In the genomic region with DNA sequence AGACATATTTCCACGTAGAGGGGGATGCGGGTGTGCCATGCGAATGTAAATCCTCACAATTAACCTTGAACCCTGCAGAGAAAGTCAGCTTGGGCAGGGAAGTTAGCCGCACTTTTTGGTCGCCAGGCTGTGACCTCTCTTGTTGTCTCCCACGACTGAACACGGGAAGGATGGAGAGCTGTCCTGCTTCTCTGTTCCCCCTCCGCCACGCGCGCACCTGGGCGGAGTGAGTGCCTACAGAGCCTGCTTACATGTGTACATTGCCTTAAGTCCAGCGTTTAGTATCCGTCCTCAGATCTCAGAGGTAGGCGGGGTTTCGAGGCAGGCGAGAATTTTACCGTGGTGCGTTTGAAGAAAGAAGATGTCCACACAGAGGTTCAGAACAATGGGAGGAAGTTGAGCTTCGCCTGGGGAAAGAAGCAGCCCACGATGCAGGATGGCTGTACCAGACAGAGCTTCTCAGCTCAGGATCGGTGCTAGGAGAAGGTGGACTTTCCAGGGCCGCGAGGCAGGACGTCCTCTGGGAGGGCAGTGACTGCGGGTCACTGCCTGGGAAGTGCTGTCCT, we compare ENCODE assay signal across 1 cellular context.
TF ChIP-seq lines count a peak whose summit lies in the region.

No MANE protein-coding gene starts in this region.

TF ChIP-seq in K562, 482 proteins besides CTCF, POLR2A, EP300 and RAD21 (continued from another document and continues in another):
- TF ChIP-seq, protein P1, sequence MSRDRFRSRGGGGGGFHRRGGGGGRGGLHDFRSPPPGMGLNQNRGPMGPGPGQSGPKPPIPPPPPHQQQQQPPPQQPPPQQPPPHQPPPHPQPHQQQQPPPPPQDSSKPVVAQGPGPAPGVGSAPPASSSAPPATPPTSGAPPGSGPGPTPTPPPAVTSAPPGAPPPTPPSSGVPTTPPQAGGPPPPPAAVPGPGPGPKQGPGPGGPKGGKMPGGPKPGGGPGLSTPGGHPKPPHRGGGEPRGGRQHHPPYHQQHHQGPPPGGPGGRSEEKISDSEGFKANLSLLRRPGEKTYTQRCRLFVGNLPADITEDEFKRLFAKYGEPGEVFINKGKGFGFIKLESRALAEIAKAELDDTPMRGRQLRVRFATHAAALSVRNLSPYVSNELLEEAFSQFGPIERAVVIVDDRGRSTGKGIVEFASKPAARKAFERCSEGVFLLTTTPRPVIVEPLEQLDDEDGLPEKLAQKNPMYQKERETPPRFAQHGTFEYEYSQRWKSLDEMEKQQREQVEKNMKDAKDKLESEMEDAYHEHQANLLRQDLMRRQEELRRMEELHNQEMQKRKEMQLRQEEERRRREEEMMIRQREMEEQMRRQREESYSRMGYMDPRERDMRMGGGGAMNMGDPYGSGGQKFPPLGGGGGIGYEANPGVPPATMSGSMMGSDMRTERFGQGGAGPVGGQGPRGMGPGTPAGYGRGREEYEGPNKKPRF (IDR thresholded peaks at IDR 0.05; ENCODE audit: low read depth, low read length), result no peak
- TF ChIP-seq ZNF668 (CRISPR knock-in tag; IDR thresholded peaks at IDR 0.05) (no peak), ZNF224 (CRISPR knock-in tag; IDR thresholded peaks at IDR 0.05) (no peak), RBM17 (IDR thresholded peaks at IDR 0.05; ENCODE audit: borderline replicate concordance, low read depth, low read length) (no peak), TRIM24 (IDR thresholded peaks at IDR 0.05) (no peak), YY1 (IDR thresholded peaks at IDR 0.05; ENCODE audit: borderline replicate concordance in 1 of 3, control insufficient read depth in 1 of 3, extremely low read depth in 1 of 3, insufficient read depth in 3 of 3, insufficient read length in 1 of 3, insufficient replicate concordance in 2 of 3, low read depth in 1 of 3, low read length in 2 of 3) (no peak), PML (IDR thresholded peaks at IDR 0.05; ENCODE audit: low read length) (no peak), MAFK (IDR thresholded peaks at IDR 0.05; ENCODE audit: low read length) (no peak), MIER1 (IDR thresholded peaks at IDR 0.05; ENCODE audit: low read depth) (peak; percentile 55; the same call in 1 of the 2 replicates), LCOR (CRISPR knock-in tag; IDR thresholded peaks at IDR 0.05) (peak; percentile 50; the same call in 1 of the 2 replicates), ZFX (CRISPR knock-in tag; IDR thresholded peaks at IDR 0.05) (no peak), RB1 (IDR thresholded peaks at IDR 0.05; ENCODE audit: low read depth) (no peak), ZNF766 (CRISPR knock-in tag; conservative IDR thresholded peaks at IDR 0.05) (no peak), RBM25 (IDR thresholded peaks at IDR 0.05; ENCODE audit: low read depth, low read length, severe bottlenecking) (no peak), SP1 (CRISPR knock-in tag; IDR thresholded peaks at IDR 0.05) (no peak), ZNF445 (CRISPR knock-in tag; IDR thresholded peaks at IDR 0.05; ENCODE audit: low read depth) (no peak), KLF6 (CRISPR knock-in tag; IDR thresholded peaks at IDR 0.05; ENCODE audit: borderline replicate concordance) (no peak), MYC (IDR thresholded peaks at IDR 0.05; ENCODE audit: low read depth, low read length) (no peak), MYC (CRISPR knock-in tag; IDR thresholded peaks at IDR 0.05; ENCODE audit: borderline replicate concordance, low read depth) (no peak), ZNF232 (CRISPR knock-in tag; IDR thresholded peaks at IDR 0.05) (no peak), EWSR1 (IDR thresholded peaks at IDR 0.05; ENCODE audit: borderline replicate concordance, low read depth, partially characterized antibody) (no peak), ZSCAN32 (CRISPR knock-in tag; IDR thresholded peaks at IDR 0.05) (no peak), SMARCE1 (IDR thresholded peaks at IDR 0.05) (no peak), NFRKB (IDR thresholded peaks at IDR 0.05; ENCODE audit: low read depth) (no peak), ARID1B (IDR thresholded peaks at IDR 0.05) (0 out of 2 replicates have a peak, but pooled peaks have one; percentile 18), NEUROD1 (IDR thresholded peaks at IDR 0.05; ENCODE audit: borderline replicate concordance, low read depth, low read length, partially characterized antibody) (no peak), SRSF7 (optimal IDR thresholded peaks at IDR 0.05; ENCODE audit: low read depth, low read length) (no peak), MTA2 (IDR thresholded peaks at IDR 0.05; ENCODE audit: low read depth) (no peak), EZH2 (IDR thresholded peaks at IDR 0.05; ENCODE audit: borderline replicate concordance, low read depth, low read length) (no peak), NFATC3 (IDR thresholded peaks at IDR 0.05) (no peak), ZNF146 (CRISPR knock-in tag; IDR thresholded peaks at IDR 0.05; ENCODE audit: unreplicated experiment) (no peak), WHSC1 (IDR thresholded peaks at IDR 0.05; ENCODE audit: low read length) (no peak), PHF8 (IDR thresholded peaks at IDR 0.05; ENCODE audit: borderline replicate concordance, low read length) (no peak), SIN3A (IDR thresholded peaks at IDR 0.05; ENCODE audit: borderline replicate concordance in 2 of 2, control insufficient read depth in 1 of 2, low read depth in 2 of 2, low read length in 2 of 2) (no peak), ZNF324 (CRISPR knock-in tag; IDR thresholded peaks at IDR 0.05) (no peak), EHMT2 (IDR thresholded peaks at IDR 0.05) (no peak), GABPA (tag; conservative IDR thresholded peaks at IDR 0.05; ENCODE audit: low read depth) (no peak)
- TF ChIP-seq, protein P2, sequence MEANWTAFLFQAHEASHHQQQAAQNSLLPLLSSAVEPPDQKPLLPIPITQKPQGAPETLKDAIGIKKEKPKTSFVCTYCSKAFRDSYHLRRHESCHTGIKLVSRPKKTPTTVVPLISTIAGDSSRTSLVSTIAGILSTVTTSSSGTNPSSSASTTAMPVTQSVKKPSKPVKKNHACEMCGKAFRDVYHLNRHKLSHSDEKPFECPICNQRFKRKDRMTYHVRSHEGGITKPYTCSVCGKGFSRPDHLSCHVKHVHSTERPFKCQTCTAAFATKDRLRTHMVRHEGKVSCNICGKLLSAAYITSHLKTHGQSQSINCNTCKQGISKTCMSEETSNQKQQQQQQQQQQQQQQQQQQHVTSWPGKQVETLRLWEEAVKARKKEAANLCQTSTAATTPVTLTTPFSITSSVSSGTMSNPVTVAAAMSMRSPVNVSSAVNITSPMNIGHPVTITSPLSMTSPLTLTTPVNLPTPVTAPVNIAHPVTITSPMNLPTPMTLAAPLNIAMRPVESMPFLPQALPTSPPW (CRISPR knock-in tag; IDR thresholded peaks at IDR 0.05), result no peak
- TF ChIP-seq, protein P3, sequence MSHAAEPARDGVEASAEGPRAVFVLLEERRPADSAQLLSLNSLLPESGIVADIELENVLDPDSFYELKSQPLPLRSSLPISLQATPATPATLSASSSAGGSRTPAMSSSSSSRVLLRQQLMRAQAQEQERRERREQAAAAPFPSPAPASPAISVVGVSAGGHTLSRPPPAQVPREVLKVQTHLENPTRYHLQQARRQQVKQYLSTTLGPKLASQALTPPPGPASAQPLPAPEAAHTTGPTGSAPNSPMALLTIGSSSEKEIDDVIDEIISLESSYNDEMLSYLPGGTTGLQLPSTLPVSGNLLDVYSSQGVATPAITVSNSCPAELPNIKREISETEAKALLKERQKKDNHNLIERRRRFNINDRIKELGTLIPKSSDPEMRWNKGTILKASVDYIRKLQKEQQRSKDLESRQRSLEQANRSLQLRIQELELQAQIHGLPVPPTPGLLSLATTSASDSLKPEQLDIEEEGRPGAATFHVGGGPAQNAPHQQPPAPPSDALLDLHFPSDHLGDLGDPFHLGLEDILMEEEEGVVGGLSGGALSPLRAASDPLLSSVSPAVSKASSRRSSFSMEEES (CRISPR knock-in tag; IDR thresholded peaks at IDR 0.05), result no peak
- TF ChIP-seq, protein P4, sequence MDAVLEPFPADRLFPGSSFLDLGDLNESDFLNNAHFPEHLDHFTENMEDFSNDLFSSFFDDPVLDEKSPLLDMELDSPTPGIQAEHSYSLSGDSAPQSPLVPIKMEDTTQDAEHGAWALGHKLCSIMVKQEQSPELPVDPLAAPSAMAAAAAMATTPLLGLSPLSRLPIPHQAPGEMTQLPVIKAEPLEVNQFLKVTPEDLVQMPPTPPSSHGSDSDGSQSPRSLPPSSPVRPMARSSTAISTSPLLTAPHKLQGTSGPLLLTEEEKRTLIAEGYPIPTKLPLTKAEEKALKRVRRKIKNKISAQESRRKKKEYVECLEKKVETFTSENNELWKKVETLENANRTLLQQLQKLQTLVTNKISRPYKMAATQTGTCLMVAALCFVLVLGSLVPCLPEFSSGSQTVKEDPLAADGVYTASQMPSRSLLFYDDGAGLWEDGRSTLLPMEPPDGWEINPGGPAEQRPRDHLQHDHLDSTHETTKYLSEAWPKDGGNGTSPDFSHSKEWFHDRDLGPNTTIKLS (IDR thresholded peaks at IDR 0.05; ENCODE audit: borderline replicate concordance, low read depth), result peak; percentile 33; the same call in 1 of the 2 replicates
- TF ChIP-seq, protein P5, sequence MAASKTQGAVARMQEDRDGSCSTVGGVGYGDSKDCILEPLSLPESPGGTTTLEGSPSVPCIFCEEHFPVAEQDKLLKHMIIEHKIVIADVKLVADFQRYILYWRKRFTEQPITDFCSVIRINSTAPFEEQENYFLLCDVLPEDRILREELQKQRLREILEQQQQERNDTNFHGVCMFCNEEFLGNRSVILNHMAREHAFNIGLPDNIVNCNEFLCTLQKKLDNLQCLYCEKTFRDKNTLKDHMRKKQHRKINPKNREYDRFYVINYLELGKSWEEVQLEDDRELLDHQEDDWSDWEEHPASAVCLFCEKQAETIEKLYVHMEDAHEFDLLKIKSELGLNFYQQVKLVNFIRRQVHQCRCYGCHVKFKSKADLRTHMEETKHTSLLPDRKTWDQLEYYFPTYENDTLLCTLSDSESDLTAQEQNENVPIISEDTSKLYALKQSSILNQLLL (CRISPR knock-in tag; IDR thresholded peaks at IDR 0.05; ENCODE audit: borderline replicate concordance), result no peak
- TF ChIP-seq, protein P6, sequence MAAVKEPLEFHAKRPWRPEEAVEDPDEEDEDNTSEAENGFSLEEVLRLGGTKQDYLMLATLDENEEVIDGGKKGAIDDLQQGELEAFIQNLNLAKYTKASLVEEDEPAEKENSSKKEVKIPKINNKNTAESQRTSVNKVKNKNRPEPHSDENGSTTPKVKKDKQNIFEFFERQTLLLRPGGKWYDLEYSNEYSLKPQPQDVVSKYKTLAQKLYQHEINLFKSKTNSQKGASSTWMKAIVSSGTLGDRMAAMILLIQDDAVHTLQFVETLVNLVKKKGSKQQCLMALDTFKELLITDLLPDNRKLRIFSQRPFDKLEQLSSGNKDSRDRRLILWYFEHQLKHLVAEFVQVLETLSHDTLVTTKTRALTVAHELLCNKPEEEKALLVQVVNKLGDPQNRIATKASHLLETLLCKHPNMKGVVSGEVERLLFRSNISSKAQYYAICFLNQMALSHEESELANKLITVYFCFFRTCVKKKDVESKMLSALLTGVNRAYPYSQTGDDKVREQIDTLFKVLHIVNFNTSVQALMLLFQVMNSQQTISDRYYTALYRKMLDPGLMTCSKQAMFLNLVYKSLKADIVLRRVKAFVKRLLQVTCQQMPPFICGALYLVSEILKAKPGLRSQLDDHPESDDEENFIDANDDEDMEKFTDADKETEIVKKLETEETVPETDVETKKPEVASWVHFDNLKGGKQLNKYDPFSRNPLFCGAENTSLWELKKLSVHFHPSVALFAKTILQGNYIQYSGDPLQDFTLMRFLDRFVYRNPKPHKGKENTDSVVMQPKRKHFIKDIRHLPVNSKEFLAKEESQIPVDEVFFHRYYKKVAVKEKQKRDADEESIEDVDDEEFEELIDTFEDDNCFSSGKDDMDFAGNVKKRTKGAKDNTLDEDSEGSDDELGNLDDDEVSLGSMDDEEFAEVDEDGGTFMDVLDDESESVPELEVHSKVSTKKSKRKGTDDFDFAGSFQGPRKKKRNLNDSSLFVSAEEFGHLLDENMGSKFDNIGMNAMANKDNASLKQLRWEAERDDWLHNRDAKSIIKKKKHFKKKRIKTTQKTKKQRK (IDR thresholded peaks at IDR 0.05; ENCODE audit: borderline replicate concordance, low read depth, low read length), result no peak
- TF ChIP-seq, protein P7, sequence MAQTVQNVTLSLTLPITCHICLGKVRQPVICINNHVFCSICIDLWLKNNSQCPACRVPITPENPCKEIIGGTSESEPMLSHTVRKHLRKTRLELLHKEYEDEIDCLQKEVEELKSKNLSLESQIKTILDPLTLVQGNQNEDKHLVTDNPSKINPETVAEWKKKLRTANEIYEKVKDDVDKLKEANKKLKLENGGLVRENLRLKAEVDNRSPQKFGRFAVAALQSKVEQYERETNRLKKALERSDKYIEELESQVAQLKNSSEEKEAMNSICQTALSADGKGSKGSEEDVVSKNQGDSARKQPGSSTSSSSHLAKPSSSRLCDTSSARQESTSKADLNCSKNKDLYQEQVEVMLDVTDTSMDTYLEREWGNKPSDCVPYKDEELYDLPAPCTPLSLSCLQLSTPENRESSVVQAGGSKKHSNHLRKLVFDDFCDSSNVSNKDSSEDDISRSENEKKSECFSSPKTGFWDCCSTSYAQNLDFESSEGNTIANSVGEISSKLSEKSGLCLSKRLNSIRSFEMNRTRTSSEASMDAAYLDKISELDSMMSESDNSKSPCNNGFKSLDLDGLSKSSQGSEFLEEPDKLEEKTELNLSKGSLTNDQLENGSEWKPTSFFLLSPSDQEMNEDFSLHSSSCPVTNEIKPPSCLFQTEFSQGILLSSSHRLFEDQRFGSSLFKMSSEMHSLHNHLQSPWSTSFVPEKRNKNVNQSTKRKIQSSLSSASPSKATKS (CRISPR knock-in tag; IDR thresholded peaks at IDR 0.05), result no peak
- TF ChIP-seq, protein P8, sequence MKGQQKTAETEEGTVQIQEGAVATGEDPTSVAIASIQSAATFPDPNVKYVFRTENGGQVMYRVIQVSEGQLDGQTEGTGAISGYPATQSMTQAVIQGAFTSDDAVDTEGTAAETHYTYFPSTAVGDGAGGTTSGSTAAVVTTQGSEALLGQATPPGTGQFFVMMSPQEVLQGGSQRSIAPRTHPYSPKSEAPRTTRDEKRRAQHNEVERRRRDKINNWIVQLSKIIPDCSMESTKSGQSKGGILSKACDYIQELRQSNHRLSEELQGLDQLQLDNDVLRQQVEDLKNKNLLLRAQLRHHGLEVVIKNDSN (CRISPR knock-in tag; IDR thresholded peaks at IDR 0.05), result peak; percentile 66; the same call in 1 of the 2 replicates
